In the genomic region with DNA sequence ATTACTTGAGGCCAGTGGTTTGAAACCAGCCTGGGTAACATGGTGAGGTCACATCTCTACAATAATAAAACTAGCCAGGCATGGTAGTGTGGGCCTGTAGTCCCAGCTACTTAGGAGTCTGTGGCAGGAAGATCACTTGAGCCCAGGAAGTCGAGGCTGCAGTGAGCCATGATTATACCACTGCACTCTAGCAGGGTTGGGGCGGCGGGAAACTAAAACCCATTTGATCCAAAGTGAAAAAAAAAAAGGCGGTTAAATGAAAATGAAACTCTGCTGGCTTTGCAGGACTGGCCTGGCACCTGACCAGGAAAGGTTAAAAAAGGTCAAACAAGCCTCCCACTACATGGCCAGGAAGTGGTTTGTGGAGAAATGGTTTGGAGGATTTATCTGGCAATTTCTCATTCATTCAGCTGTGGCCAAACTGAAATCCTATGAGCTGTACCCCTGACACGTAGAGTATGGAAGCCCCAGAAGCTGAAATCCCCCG, we compare ENCODE assay signal across 8 cellular contexts. TPM values are rescaled to one million over a fixed set of nuclear protein-coding genes. Genes with fewer than 3 reads are reported as not detected.
DNase-seq lines count a peak whose midpoint lies in the region; ATAC-seq and TF ChIP-seq lines count a peak whose summit lies in the region.

No MANE protein-coding gene starts in this region.

- peaks cover 18% of the 10 kb centered on the region for H3K36me3 ChIP-seq in OCI-LY7 (ENCODE audit: insufficient read depth, low read length)

- no peaks in the 10 kb centered on the region for H3K9me3 Mint-ChIP-seq in activated T-cell treated with anti-CD3 and anti-CD28 coated beads, Interleukin-2, amount 50 U/mL, for 24 hours
- no peaks in the 10 kb centered on the region for H3K9me3 Mint-ChIP-seq in dendritic cell treated with granulocyte-macrophage colony-stimulating factor and Interleukin-4, amounts not matched to agents 40 ng/mL and 50 ng/mL, for 4 days

- H3K36me3 Mint-ChIP-seq in activated T-cell treated with anti-CD3 and anti-CD28 coated beads, Interleukin-2, amount 50 U/mL, for 24 hours (ENCODE audit: low read depth): peaks cover 22% of the 10 kb centered on the region
- H3K36me3 Mint-ChIP-seq in dendritic cell treated with granulocyte-macrophage colony-stimulating factor and Interleukin-4, amounts not matched to agents 40 ng/mL and 50 ng/mL, for 4 days (ENCODE audit: low read depth): peaks cover 12% of the 10 kb centered on the region

- H4K20me1 ChIP-seq in OCI-LY7 (ENCODE audit: insufficient read depth, low read length): no peaks in the 10 kb centered on the region

- no TSS peak for BruUV-seq in OCI-LY7 (replicated peaks; lab: Mats Ljungman, UMichigan)

- peak overlapping the region; percentile 45 for H3K27ac Mint-ChIP-seq in activated T-cell treated with anti-CD3 and anti-CD28 coated beads, Interleukin-2, amount 50 U/mL, for 24 hours
- peak overlapping the region; percentile 48 for H3K27ac Mint-ChIP-seq in dendritic cell treated with granulocyte-macrophage colony-stimulating factor and Interleukin-4, amounts not matched to agents 40 ng/mL and 50 ng/mL, for 4 days

- no peak overlapping the region for H3K4me3 ChIP-seq in OCI-LY7 (ENCODE audit: low read depth, low read length, poor library complexity, severe bottlenecking)

- DNase-seq in activated T-cell treated with anti-CD3 and anti-CD28 coated beads, Interleukin-2, amount 50 U/mL, for 24 hours: no peak
- no peak for DNase-seq in activated T-cell treated with anti-CD3 and anti-CD28 coated beads for 4 hours
- DNase-seq in NCI-H2196 (lab: John Stamatoyannopoulos, UW; ENCODE audit: unreplicated experiment): peak; percentile 56
- DNase-seq in stimulated activated CD4-positive, alpha-beta T cell treated with anti-CD3 and anti-CD28 coated beads, Interleukin-4, amount 100 ng/mL, for 24 hours: peak; percentile 14
- no peak for DNase-seq in NCI-H2171 (lab: John Stamatoyannopoulos, UW)
- no peak for DNase-seq in OCI-LY7 (ENCODE audit: low spot score)

- CTCF ChIA-PET in OCI-LY7 (lab: Charles Lee; ENCODE audit: unreplicated experiment): no interaction called here

- intact Hi-C loops in dendritic cell treated with granulocyte-macrophage colony-stimulating factor and Interleukin-4, amounts not matched to agents 40 ng/mL and 50 ng/mL, for 4 days (cut with micrococcal nuclease): no loop called here
- intact Hi-C loops in OCI-LY7 (cut with micrococcal nuclease; ENCODE audit: unreplicated experiment): no loop called here

- H2AFZ ChIP-seq in OCI-LY7 (ENCODE audit: low read length): no peak overlapping the region

- TF ChIP-seq CTCF in OCI-LY7 (conservative IDR thresholded peaks at IDR 0.05; ENCODE audit: low read length): no peak

- H3K9me3 ChIP-seq in OCI-LY7 (ENCODE audit: low read length): no peaks in the 10 kb centered on the region

- no peaks in the 10 kb centered on the region for H3K9me2 ChIP-seq in OCI-LY7 (ENCODE audit: insufficient read depth, low read length)

- no peak for ATAC-seq in GM18873 (IDR thresholded peaks at IDR 0.05; ENCODE audit: low FRiP score, unreplicated experiment)

- no peak overlapping the region for H3K4me2 ChIP-seq in OCI-LY7 (ENCODE audit: low read length)

- peaks cover 20% of the 10 kb centered on the region for H3K4me1 ChIP-seq in OCI-LY7 (ENCODE audit: insufficient read depth, low read length, poor library complexity, severe bottlenecking)

- POLR2A ChIA-PET in OCI-LY7 (lab: Charles Lee): interaction anchor here (1.0 kb wide), 1 partner anchor 55 kb away, joined by 3 read pairs; no protein-coding TSS in a partner anchor

- H3K27me3 Mint-ChIP-seq in activated T-cell treated with anti-CD3 and anti-CD28 coated beads, Interleukin-2, amount 50 U/mL, for 24 hours: no peaks in the 10 kb centered on the region
- peaks cover 9% of the 10 kb centered on the region for H3K27me3 Mint-ChIP-seq in dendritic cell treated with granulocyte-macrophage colony-stimulating factor and Interleukin-4, amounts not matched to agents 40 ng/mL and 50 ng/mL, for 4 days

- peaks cover 45% of the 10 kb centered on the region for H3K4me1 Mint-ChIP-seq in activated T-cell treated with anti-CD3 and anti-CD28 coated beads, Interleukin-2, amount 50 U/mL, for 24 hours (ENCODE audit: low read depth)
- peaks cover 18% of the 10 kb centered on the region for H3K4me1 Mint-ChIP-seq in dendritic cell treated with granulocyte-macrophage colony-stimulating factor and Interleukin-4, amounts not matched to agents 40 ng/mL and 50 ng/mL, for 4 days (ENCODE audit: low read depth)

- no peaks in the 10 kb centered on the region for H3K79me2 ChIP-seq in OCI-LY7 (ENCODE audit: insufficient read depth, low read depth, low read length)

- H3K27ac ChIP-seq in OCI-LY7 (ENCODE audit: low read depth, low read length, poor library complexity, severe bottlenecking): no peak overlapping the region

- peak overlapping the region; percentile 2 for H3K4me3 Mint-ChIP-seq in activated T-cell treated with anti-CD3 and anti-CD28 coated beads, Interleukin-2, amount 50 U/mL, for 24 hours
- H3K4me3 Mint-ChIP-seq in dendritic cell treated with granulocyte-macrophage colony-stimulating factor and Interleukin-4, amounts not matched to agents 40 ng/mL and 50 ng/mL, for 4 days: no peak overlapping the region

RNA-seq across cellular contexts. Expression of a gene that starts 36.6 kb away (rescaled TPM):
- total RNA-seq in OCI-LY7 (2014; rRNA removed; shearing (Covaris generic)): 22.3 and 27.3 TPM in 2 replicates
- 21.6 and 23.0 TPM in 2 replicates for total RNA-seq in OCI-LY7 (2022)

RNA-seq across cellular contexts. Expression of a gene that starts 50.7 kb away (rescaled TPM):
- total RNA-seq in OCI-LY7 (2014; rRNA removed; shearing (Covaris generic)): 7.9 and 11.7 TPM in 2 replicates
- 13.1 and 14.3 TPM in 2 replicates for total RNA-seq in OCI-LY7 (2022)

Comparison
In these comparisons a context has a peak if more than half of its experiments do, and no peak if none do; other contexts are left out.
1. DNase-seq: peak in NCI-H2196 (single experiment) and stimulated activated CD4-positive, alpha-beta T cell treated with anti-CD3 and anti-CD28 coated beads, Interleukin-4, amount 100 ng/mL, for 24 hours (single experiment); none in activated T-cell treated with anti-CD3 and anti-CD28 coated beads, Interleukin-2, amount 50 U/mL, for 24 hours (single experiment), activated T-cell treated with anti-CD3 and anti-CD28 coated beads for 4 hours (single experiment), NCI-H2171 (single experiment) and OCI-LY7 (single experiment).